ENCODE assay signal across 9 cellular contexts in genomic region chr1:22712502-22713271, GRCh38. TPM values are rescaled to one million over a fixed set of nuclear protein-coding genes. Genes with fewer than 3 reads are reported as not detected.
DNase-seq lines count a peak whose midpoint lies in the region; ATAC-seq and TF ChIP-seq lines count a peak whose summit lies in the region.
"Had no signal": no experiment of that assay in that cellular context is flagged by ENCODE, and none has a peak within 500 bp of the region (broad histone marks: within the 10 kb centered on the region; RNA-seq: fewer than 3 reads in every experiment).

No MANE protein-coding gene starts in this region.

- peak overlapping the region; percentile 39 to 63 (median 51) for H3K4me3 ChIP-seq in fibroblast of lung (replicated peaks in 1 of 4; ENCODE audit: control extremely low read depth in 1 of 4, insufficient read depth in 1 of 4, low read depth in 3 of 4, low read length in 4 of 4)
- no peak overlapping the region for H3K4me3 ChIP-seq in right atrium auricular region
- H3K4me3 ChIP-seq in vagina, result no peak overlapping the region

- DNase-seq in activated T-cell treated with anti-CD3 and anti-CD28 coated beads for 24 hours (ENCODE audit: low read depth) (peak; percentile 20), activated T-cell treated with anti-CD3 and anti-CD28 coated beads for 4 hours (no peak), RWPE1 (ENCODE audit: low spot score) (peak; percentile 55), fibroblast of lung (ENCODE audit: low read depth in 2 of 2) (peak; percentile 52 to 85), right atrium auricular region (ENCODE audit: low spot score) (no peak), vagina (ENCODE audit: extremely low spot score in 2 of 2) (no peak)
- peak; percentile 24 for DNase-seq in stimulated activated CD8-positive, alpha-beta memory T cell treated with anti-CD3 and anti-CD28 coated beads, Interleukin-7, amount 100 ng/mL, for 24 hours (ENCODE audit: low read depth)
- DNase-seq: CD4-positive, CD25-positive, alpha-beta regulatory T cell had no signal

- POLR2A ChIA-PET in RWPE1 (lab: Yijun Ruan, JAX; ENCODE audit: low non-redundant PET), result no interaction called here

- TF ChIP-seq POLR2A in vagina (IDR thresholded peaks at IDR 0.05), result no peak

- H3K27ac ChIP-seq in RWPE1 (peak overlapping the region; percentile 18), fibroblast of lung (ENCODE audit: insufficient read depth, low read length) (peak overlapping the region; percentile 20), right atrium auricular region (no peak overlapping the region), vagina (no peak overlapping the region)

- H3K27me3 ChIP-seq in fibroblast of lung (ENCODE audit: control insufficient read depth, insufficient read depth, low read length) (no peaks in the 10 kb centered on the region), right atrium auricular region (no peaks in the 10 kb centered on the region), vagina (no peaks in the 10 kb centered on the region)

- no peak overlapping the region for H2AFZ ChIP-seq in fibroblast of lung (ENCODE audit: low read length)

- H3K79me2 ChIP-seq in fibroblast of lung (ENCODE audit: control insufficient read depth, insufficient read depth, low read length), result no peaks in the 10 kb centered on the region

- H4K20me1 ChIP-seq in fibroblast of lung (ENCODE audit: control insufficient read depth, extremely low read depth, insufficient read depth, low read length), result no peaks in the 10 kb centered on the region

- peaks cover 9% of the 10 kb centered on the region for H3K4me1 ChIP-seq in fibroblast of lung (ENCODE audit: control insufficient read depth, extremely low read depth, insufficient read depth, low read length)
- peaks cover 0 to 21% of the 10 kb centered on the region in 2 donors for H3K4me1 ChIP-seq in right atrium auricular region
- H3K4me1 ChIP-seq in vagina, result peaks cover 19% of the 10 kb centered on the region

- CTCF ChIA-PET in RWPE1 (lab: Yijun Ruan, JAX), result interaction anchor here (0.5 to 2.4 kb wide), 5 partner anchors 28 to 221 kb away, joined by 3 to 9 read pairs (median 3); no protein-coding TSS in a partner anchor

- ATAC-seq in GM21447 (IDR thresholded peaks at IDR 0.05; ENCODE audit: unreplicated experiment), result no peak

- H3K36me3 ChIP-seq in fibroblast of lung (ENCODE audit: control insufficient read depth, insufficient read depth, low read length) (no peaks in the 10 kb centered on the region), right atrium auricular region (no peaks in the 10 kb centered on the region), vagina (no peaks in the 10 kb centered on the region)

- H3K4me2 ChIP-seq in fibroblast of lung (ENCODE audit: extremely low read depth, insufficient read depth, low read length), result peak overlapping the region; percentile 90

- no peak for TF ChIP-seq CTCF in RWPE1 (conservative IDR thresholded peaks at IDR 0.05; ENCODE audit: low read depth)
- TF ChIP-seq CTCF in fibroblast of lung (conservative IDR thresholded peaks at IDR 0.05 in 1 of 2, IDR thresholded peaks at IDR 0.05 in 1 of 2; ENCODE audit: low read depth in 1 of 2, low read length in 2 of 2), result peak in 1 of 2 donors; percentile 17
- TF ChIP-seq CTCF in right atrium auricular region (IDR thresholded peaks at IDR 0.05), result no peak
- no peak for TF ChIP-seq CTCF in vagina (IDR thresholded peaks at IDR 0.05)

- H3K9me3 ChIP-seq in fibroblast of lung (ENCODE audit: control insufficient read depth, insufficient read depth, low read depth, low read length) (no peaks in the 10 kb centered on the region), right atrium auricular region (no peaks in the 10 kb centered on the region), vagina (no peaks in the 10 kb centered on the region)

- H3K9ac ChIP-seq in fibroblast of lung (ENCODE audit: insufficient read depth, low read length), result no peak overlapping the region

- intact Hi-C loops in vagina (cut with DNase I), result no loop called here

RNA-seq across cellular contexts. Expression of gene EPHB2, which starts 2.0 kb away (rescaled TPM):
- total RNA-seq in fibroblast of lung (11.2 and 12.3 TPM in 2 replicates), right atrium auricular region (1 to 10 TPM; 1.8 to 2.6 TPM), vagina (3.9 TPM)
- polyA plus RNA-seq in fibroblast of lung, result 4.1 and 21.8 TPM in 2 replicates
- 6.5 and 34.9 TPM in 2 replicates for polyA plus RNA-seq in fibroblast of lung (2012)
- polyA minus RNA-seq in fibroblast of lung (ENCODE audit: low replicate concordance), result 34.6 and 147 TPM in 2 replicates
- total RNA-seq: CD4-positive, CD25-positive, alpha-beta regulatory T cell had no signal
- polyA plus RNA-seq: CD4-positive, CD25-positive, alpha-beta regulatory T cell had no signal

RNA-seq across cellular contexts. Expression of gene C1QB, which starts 59.7 kb away (rescaled TPM):
- not detected in 2 replicates for total RNA-seq in fibroblast of lung
- not detected in 2 replicates for polyA plus RNA-seq in fibroblast of lung
- polyA plus RNA-seq in fibroblast of lung (2012), result not detected in 2 replicates
- polyA minus RNA-seq in fibroblast of lung (ENCODE audit: low replicate concordance), result not detected in 2 replicates
- total RNA-seq in right atrium auricular region, result 100 to 1,000 TPM in 1 of 2 donors, 10 to 100 TPM in 1; 82.5 to 262 TPM
- total RNA-seq in vagina, result 287 TPM
- total RNA-seq: CD4-positive, CD25-positive, alpha-beta regulatory T cell had no signal
- polyA plus RNA-seq: CD4-positive, CD25-positive, alpha-beta regulatory T cell had no signal

Comparison
In these comparisons a context has a peak if more than half of its experiments do, and no peak if none do; other contexts are left out.
1. DNase-seq: peak in activated T-cell treated with anti-CD3 and anti-CD28 coated beads for 24 hours (single experiment), RWPE1 (single experiment), fibroblast of lung (2 of 2) and stimulated activated CD8-positive, alpha-beta memory T cell treated with anti-CD3 and anti-CD28 coated beads, Interleukin-7, amount 100 ng/mL, for 24 hours (single experiment); none in activated T-cell treated with anti-CD3 and anti-CD28 coated beads for 4 hours (single experiment), right atrium auricular region (single experiment) and vagina (0 of 2).
2. H3K27ac ChIP-seq: peak in RWPE1 (single experiment) and fibroblast of lung (single experiment); none in right atrium auricular region (0 of 2) and vagina (single experiment).
3. H3K4me3 ChIP-seq: peak in fibroblast of lung (4 of 4); none in right atrium auricular region (0 of 2) and vagina (0 of 2).
4. RNA of gene C1QB, which starts 59.7 kb away (total RNA-seq): 287 TPM in vagina (single experiment) and 82.5 to 262 TPM in right atrium auricular region; not detected in fibroblast of lung; every median in the first group is over 10 times any median in the second.